In genomic region chr1:21268281-21269239, GRCh38 we compare ENCODE assay signal across 9 cellular contexts. TPM values are rescaled to one million over a fixed set of nuclear protein-coding genes. Genes with fewer than 3 reads are reported as not detected.
A peak's percentile ranks its signal among the peaks of the same experiment; 100 is the strongest.
DNase-seq lines count a peak whose midpoint lies in the region; ATAC-seq and TF ChIP-seq lines count a peak whose summit lies in the region.
"Had no signal": no experiment of that assay in that cellular context is flagged by ENCODE, and none has a peak within 500 bp of the region (broad histone marks: within the 10 kb centered on the region; RNA-seq: fewer than 3 reads in every experiment).

No MANE protein-coding gene starts in this region.

- H3K36me3 ChIP-seq in neural progenitor cell: no peaks in the 10 kb centered on the region

- H3K36me3 Mint-ChIP-seq in neural crest cell (ENCODE audit: low read depth) (peaks cover 11% of the 10 kb centered on the region), neural progenitor cell (peaks cover 30% of the 10 kb centered on the region)

- H3K9ac ChIP-seq in neural progenitor cell: no peak overlapping the region

- H3K4me2 ChIP-seq in neural progenitor cell: no peak overlapping the region

- H3K4me1 Mint-ChIP-seq in neural crest cell: peaks cover 8% of the 10 kb centered on the region
- H3K4me1 Mint-ChIP-seq in neural progenitor cell: peaks cover 4% of the 10 kb centered on the region

- no peaks in the 10 kb centered on the region for H3K79me2 ChIP-seq in neural progenitor cell (ENCODE audit: low read depth)

- H3K4me3 Mint-ChIP-seq in neural crest cell: no peak overlapping the region
- no peak overlapping the region for H3K4me3 Mint-ChIP-seq in neural progenitor cell

- H3K4me3 ChIP-seq in neural progenitor cell: no peak overlapping the region

- H3K27ac Mint-ChIP-seq in neural crest cell (ENCODE audit: unreplicated experiment) (peak overlapping the region; percentile 45), neural progenitor cell (no peak overlapping the region)

- H3K4me1 ChIP-seq in neural progenitor cell: no peaks in the 10 kb centered on the region

- DNase-seq in CMK (ENCODE audit: low read depth): peak; percentile 22
- DNase-seq in NCI-H1092 treated with DMSO at 0.1 percent for 48 hours (lab: John Stamatoyannopoulos, UW): peak; percentile 76
- DNase-seq in cerebellar cortex (ENCODE audit: low spot score): peak; percentile 84
- no peak for DNase-seq in neural crest cell (ENCODE audit: low read depth, low spot score)
- DNase-seq in neural progenitor cell (ENCODE audit: low spot score): no peak
- DNase-seq: KG1 had no signal

- peaks cover 26% of the 10 kb centered on the region for H3K27me3 ChIP-seq in neural progenitor cell

- no peaks in the 10 kb centered on the region for H3K9me3 Mint-ChIP-seq in neural crest cell
- no peaks in the 10 kb centered on the region for H3K9me3 Mint-ChIP-seq in neural progenitor cell

- ATAC-seq in GM21367 (IDR thresholded peaks at IDR 0.05; ENCODE audit: unreplicated experiment) (no peak), HG03520 (IDR thresholded peaks at IDR 0.05; ENCODE audit: unreplicated experiment) (no peak), GM19455 (IDR thresholded peaks at IDR 0.05; ENCODE audit: unreplicated experiment) (no peak)

- no peaks in the 10 kb centered on the region for H3K27me3 Mint-ChIP-seq in neural crest cell (ENCODE audit: low read depth)
- H3K27me3 Mint-ChIP-seq in neural progenitor cell (ENCODE audit: insufficient read depth, low read depth): peaks cover 2% of the 10 kb centered on the region

- peaks cover 29% of the 10 kb centered on the region for H4K20me1 ChIP-seq in neural progenitor cell (ENCODE audit: low read depth)

- no peaks in the 10 kb centered on the region for H3F3A ChIP-seq in neural progenitor cell (ENCODE audit: low read depth)

- H3K27ac ChIP-seq in neural progenitor cell: no peak overlapping the region

- no peak for TF ChIP-seq CTCF in neural crest cell (conservative IDR thresholded peaks at IDR 0.05)
- TF ChIP-seq CTCF in neural progenitor cell (IDR thresholded peaks at IDR 0.05): no peak

- H2AFZ ChIP-seq in neural progenitor cell (replicated peaks): no peak overlapping the region

- H3K9me3 ChIP-seq in neural progenitor cell (ENCODE audit: low read depth): no peaks in the 10 kb centered on the region

RNA-seq across cellular contexts. Expression of gene ECE1, which starts 21.7 kb away (rescaled TPM):
- total RNA-seq in neural crest cell: 38.3 and 40.3 TPM in 2 replicates
- 12.5 and 15.2 TPM in 2 replicates for total RNA-seq in neural progenitor cell (ENCODE audit: low replicate concordance)

Comparison
In these comparisons a context has a peak if more than half of its experiments do, and no peak if none do; other contexts are left out.
1. DNase-seq: peak in CMK (single experiment), NCI-H1092 treated with DMSO at 0.1 percent for 48 hours (single experiment) and cerebellar cortex (single experiment); none in neural crest cell (single experiment) and neural progenitor cell (single experiment).